ENCODE assay signal across 8 cellular contexts in genomic region chr12:120200364-120200817, GRCh38. TPM values are rescaled to one million over a fixed set of nuclear protein-coding genes. Genes with fewer than 3 reads are reported as not detected.
A peak's percentile ranks its signal among the peaks of the same experiment; 100 is the strongest.
DNase-seq lines count a peak whose midpoint lies in the region; ATAC-seq and TF ChIP-seq lines count a peak whose summit lies in the region.
"Not testable (repeated sequence)": the region's sequence is repeated elsewhere in the genome, so short reads cannot be mapped to it uniquely, and the experiment has no call there.

No MANE protein-coding gene starts in this region.

- peak overlapping the region; percentile 87 for H3K56ac ChIP-seq in mesendoderm (ENCODE audit: low read length)

- peak overlapping the region; percentile 92 for H2AK5ac ChIP-seq in mesendoderm (ENCODE audit: low read length)

- not testable (repeated sequence) for H4K5ac ChIP-seq in mesendoderm (ENCODE audit: low read length)

- not testable (repeated sequence) for TF ChIP-seq CTCF in GM06990 (IDR thresholded peaks at IDR 0.05; ENCODE audit: insufficient read depth, low read length, poor library complexity, severe bottlenecking); cardiac fibroblast (IDR thresholded peaks at IDR 0.05; ENCODE audit: low read depth, low read length); gastroesophageal sphincter (IDR thresholded peaks at IDR 0.05); psoas muscle (IDR thresholded peaks at IDR 0.05); upper lobe of left lung (IDR thresholded peaks at IDR 0.05)

- not testable (repeated sequence) for DNase-seq in GM06990 (ENCODE audit: extremely low read depth, insufficient read length); NT2/D1 (ENCODE audit: low read depth, low spot score); activated CD8-positive, alpha-beta memory T cell treated with anti-CD3 and anti-CD28 coated beads, Interleukin-2, amount 10 ng/mL, durations not matched to agents 7 days and 5 days; cardiac fibroblast (ENCODE audit: low read depth in 2 of 2); mesendoderm; psoas muscle; upper lobe of left lung

- not testable (repeated sequence) for H3K27me3 ChIP-seq in GM06990 (replicated peaks; ENCODE audit: control insufficient read depth, insufficient read depth, low read length); NT2/D1 (ENCODE audit: insufficient read depth, insufficient read length); gastroesophageal sphincter; mesendoderm (ENCODE audit: insufficient read depth, low read length, poor library complexity); psoas muscle (ENCODE audit: insufficient read depth in 3 of 3, low read length in 2 of 3); upper lobe of left lung

- peak overlapping the region; percentile 74 for H3K23ac ChIP-seq in mesendoderm (ENCODE audit: low read length)

- not testable (repeated sequence) for H2BK120ac ChIP-seq in mesendoderm (ENCODE audit: low read depth, low read length)

- TF ChIP-seq EP300 in gastroesophageal sphincter (IDR thresholded peaks at IDR 0.05); upper lobe of left lung (IDR thresholded peaks at IDR 0.05): not testable (repeated sequence)

- H3K27me3 Mint-ChIP-seq in activated CD8-positive, alpha-beta memory T cell treated with anti-CD3 and anti-CD28 coated beads, Interleukin-2, amount 10 ng/mL, durations not matched to agents 7 days and 5 days, result not testable (repeated sequence)

- H3K27ac ChIP-seq in gastroesophageal sphincter (peak overlapping the region; percentile 55 to 89 (median 86)), mesendoderm (ENCODE audit: low read depth, low read length) (peak overlapping the region; percentile 48), psoas muscle (peak overlapping the region; percentile 92), upper lobe of left lung (peak overlapping the region; percentile 85 to 91 (median 87))

- peaks cover 48% of the 10 kb centered on the region for H3K4me1 Mint-ChIP-seq in activated CD8-positive, alpha-beta memory T cell treated with anti-CD3 and anti-CD28 coated beads, Interleukin-2, amount 10 ng/mL, durations not matched to agents 7 days and 5 days

- CTCF ChIA-PET in activated CD8-positive, alpha-beta memory T cell treated with anti-CD3 and anti-CD28 coated beads, Interleukin-2, amount 10 ng/mL, durations not matched to agents 7 days and 5 days (lab: Charles Lee), result interaction anchor here (0.9 to 9.2 kb wide), 21 partner anchors 9 to 238 kb away, joined by 3 to 94 read pairs (median 6); partner anchors contain the start of genes COX6A1, PXN, RNU4-1 and RNU4-2

- H3K27ac Mint-ChIP-seq in activated CD8-positive, alpha-beta memory T cell treated with anti-CD3 and anti-CD28 coated beads, Interleukin-2, amount 10 ng/mL, durations not matched to agents 7 days and 5 days, result peak overlapping the region; percentile 99

- H3K9ac ChIP-seq in NT2/D1 (ENCODE audit: insufficient read length, low read depth) (peak overlapping the region; percentile 100), mesendoderm (ENCODE audit: low read length) (peak overlapping the region; percentile 99)

- not testable (repeated sequence) for H2BK15ac ChIP-seq in mesendoderm (replicated peaks; ENCODE audit: low read depth)

- WGBS in gastroesophageal sphincter (ENCODE audit: low coverage in 1 of 2), 2 donors, result 1 to 2% methylated on average over 8 to 9 of the region's 17 CpGs
- WGBS in mesendoderm (ENCODE audit: extremely low coverage, insufficient coverage, low lambda C conversion rate), result no CpG with 5 or more reads among the region's 17 CpGs
- 1 to 4% (median 3%) methylated on average over 17 of the region's 17 CpGs for WGBS in psoas muscle, 3 donors
- 1 to 4% methylated on average over 12 to 17 of the region's 17 CpGs for WGBS in upper lobe of left lung, 2 donors

- peak overlapping the region; percentile 39 for H2BK5ac ChIP-seq in mesendoderm (ENCODE audit: low read length)

- H3K4me3 Mint-ChIP-seq in activated CD8-positive, alpha-beta memory T cell treated with anti-CD3 and anti-CD28 coated beads, Interleukin-2, amount 10 ng/mL, durations not matched to agents 7 days and 5 days, result peak overlapping the region; percentile 89

- H3K4me2 ChIP-seq in mesendoderm (ENCODE audit: low read length), result peak overlapping the region; percentile 49

- not testable (repeated sequence) for ATAC-seq in activated CD8-positive, alpha-beta memory T cell treated with anti-CD3 and anti-CD28 coated beads, Interleukin-2, amount 10 ng/mL, durations not matched to agents 7 days and 5 days; gastroesophageal sphincter; upper lobe of left lung (ENCODE audit: low FRiP score in 2 of 2)
- ATAC-seq in psoas muscle, result peak in 1 of 4 donors; percentile 0

- H3K79me2 ChIP-seq in mesendoderm (ENCODE audit: control insufficient read depth, insufficient read depth, low read length), result peaks cover 30% of the 10 kb centered on the region

- H3K79me1 ChIP-seq in mesendoderm (ENCODE audit: low read length), result not testable (repeated sequence)

- intact Hi-C loops in psoas muscle (cut with DNase I), result not testable (repeated sequence)

- H3K9me3 ChIP-seq in NT2/D1 (ENCODE audit: insufficient read depth, low read length); gastroesophageal sphincter; psoas muscle; upper lobe of left lung: not testable (repeated sequence)

- H3K9me3 Mint-ChIP-seq in activated CD8-positive, alpha-beta memory T cell treated with anti-CD3 and anti-CD28 coated beads, Interleukin-2, amount 10 ng/mL, durations not matched to agents 7 days and 5 days (ENCODE audit: low read depth), result not testable (repeated sequence)

- peak overlapping the region; percentile 93 for H3K18ac ChIP-seq in mesendoderm (ENCODE audit: low read length)

- H4K8ac ChIP-seq in mesendoderm (ENCODE audit: low read depth, low read length), result not testable (repeated sequence)

- H3K36me3 ChIP-seq in GM06990 (ENCODE audit: control insufficient read depth, insufficient read depth, low read length) (peaks cover 17% of the 10 kb centered on the region), NT2/D1 (ENCODE audit: insufficient read depth, insufficient read length, low read length) (peaks cover 56% of the 10 kb centered on the region), gastroesophageal sphincter (peaks cover 2 to 41% of the 10 kb centered on the region in 2 donors), mesendoderm (ENCODE audit: control insufficient read depth, insufficient read depth, low read length) (peaks cover 17% of the 10 kb centered on the region), psoas muscle (ENCODE audit: insufficient read depth in 1 of 2, low read depth in 1 of 2) (peaks cover 0 to 42% of the 10 kb centered on the region in 2 donors), upper lobe of left lung (peaks cover 20 to 40% (median 34%) of the 10 kb centered on the region in 4 donors)

- peak overlapping the region; percentile 96 for H3K4ac ChIP-seq in mesendoderm (ENCODE audit: low read depth, low read length)

- H3K4me3 ChIP-seq in GM06990 (replicated peaks; ENCODE audit: low read depth, low read length), result peak overlapping the region; percentile 97
- H3K4me3 ChIP-seq in NT2/D1 (ENCODE audit: insufficient read length, low read depth), result peak overlapping the region; percentile 100
- peak overlapping the region; percentile 91 to 97 for H3K4me3 ChIP-seq in cardiac fibroblast (replicated peaks in 1 of 2; ENCODE audit: low read depth in 2 of 2, low read length in 2 of 2)
- H3K4me3 ChIP-seq in gastroesophageal sphincter, result peak overlapping the region; percentile 71 to 77
- H3K4me3 ChIP-seq in mesendoderm (ENCODE audit: low read length), result peak overlapping the region; percentile 95
- peak overlapping the region; percentile 82 for H3K4me3 ChIP-seq in psoas muscle
- H3K4me3 ChIP-seq in upper lobe of left lung, result peak overlapping the region; percentile 62 to 95 (median 79)

- TF ChIP-seq POLR2A in gastroesophageal sphincter (IDR thresholded peaks at IDR 0.05); upper lobe of left lung (IDR thresholded peaks at IDR 0.05): not testable (repeated sequence)

- H3K36me3 Mint-ChIP-seq in activated CD8-positive, alpha-beta memory T cell treated with anti-CD3 and anti-CD28 coated beads, Interleukin-2, amount 10 ng/mL, durations not matched to agents 7 days and 5 days, result peaks cover 48% of the 10 kb centered on the region

- H3K4me1 ChIP-seq in NT2/D1 (ENCODE audit: insufficient read depth, insufficient read length) (peaks cover 10% of the 10 kb centered on the region), gastroesophageal sphincter (peaks cover 6 to 54% (median 7%) of the 10 kb centered on the region in 3 donors), psoas muscle (peaks cover 41% of the 10 kb centered on the region), upper lobe of left lung (peaks cover 16 to 34% (median 23%) of the 10 kb centered on the region in 4 donors)
- not testable (repeated sequence) for H3K4me1 ChIP-seq in mesendoderm (ENCODE audit: control insufficient read depth, low read depth, low read length)

RNA-seq across cellular contexts. Expression of gene RPLP0, which starts 0.5 kb away (rescaled TPM):
- 1,000 to 10,000 TPM; 1,755 to 2,356 TPM for total RNA-seq in activated CD8-positive, alpha-beta memory T cell treated with anti-CD3 and anti-CD28 coated beads, Interleukin-2, amount 10 ng/mL, durations not matched to agents 7 days and 5 days
- total RNA-seq in gastroesophageal sphincter (1,000 to 10,000 TPM; 1,730 to 2,825 (median 2,260) TPM), psoas muscle (1,000 to 10,000 TPM in 3 of 4 donors, 100 to 1,000 TPM in 1; 662 to 1,479 (median 1,333) TPM), upper lobe of left lung (1,000 to 10,000 TPM; 1,008 to 2,508 (median 1,628) TPM)
- 3,852 TPM for polyA plus RNA-seq in mesendoderm (2013, experiment 1 of 2)
- 3,764 TPM for polyA plus RNA-seq in mesendoderm (2013, experiment 2 of 2)
- polyA plus RNA-seq in psoas muscle, result 1,000 to 10,000 TPM; 2,571 to 2,845 (median 2,673) TPM

RNA-seq across cellular contexts. Expression of gene GCN1, which starts 5.9 kb away (rescaled TPM):
- 100 to 1,000 TPM; 126 to 151 TPM for total RNA-seq in activated CD8-positive, alpha-beta memory T cell treated with anti-CD3 and anti-CD28 coated beads, Interleukin-2, amount 10 ng/mL, durations not matched to agents 7 days and 5 days
- total RNA-seq in gastroesophageal sphincter (10 to 100 TPM; 39.3 to 82.2 (median 56.0) TPM), psoas muscle (10 to 100 TPM; 63.1 to 80.9 (median 68.6) TPM), upper lobe of left lung (100 to 1,000 TPM in 1 of 6 donors, 10 to 100 TPM in 5; 48.1 to 140 (median 69.6) TPM)
- polyA plus RNA-seq in mesendoderm (2013, experiment 1 of 2), result 33.6 TPM
- polyA plus RNA-seq in mesendoderm (2013, experiment 2 of 2), result 32.3 TPM
- 10 to 100 TPM; 19.6 to 55.7 (median 43.2) TPM for polyA plus RNA-seq in psoas muscle
